ENCODE assay signal across 3 cellular contexts in the genomic region with DNA sequence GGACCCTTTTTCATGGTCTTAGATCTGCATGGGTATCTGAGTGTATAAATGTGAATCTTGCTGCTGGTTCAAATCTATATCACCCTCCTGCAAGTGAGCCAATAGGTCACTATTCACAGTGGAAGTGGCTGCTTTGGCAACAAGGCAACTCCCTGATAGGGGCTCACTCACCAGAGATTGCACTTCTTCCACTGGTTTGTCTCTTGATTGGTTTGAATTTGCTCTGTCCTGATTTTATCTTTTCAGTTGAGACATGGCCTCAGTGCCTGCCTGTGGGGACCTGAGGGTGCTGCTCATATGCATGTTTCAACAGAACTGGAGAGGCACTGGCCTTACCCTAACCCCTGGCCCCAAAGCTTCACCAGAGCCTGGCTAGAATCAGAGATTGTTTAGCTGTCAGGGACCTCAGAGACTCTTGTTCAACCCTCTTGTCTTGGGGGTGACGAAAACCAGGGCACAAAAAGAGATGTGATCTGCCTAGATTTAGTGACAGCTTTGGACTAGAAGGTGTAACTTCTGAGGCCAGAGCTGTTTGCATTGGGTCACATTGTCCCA.
TF ChIP-seq lines count a peak whose summit lies in the region.

No MANE protein-coding gene starts in this region.

TF ChIP-seq in SK-N-SH, 30 proteins besides CTCF, POLR2A, EP300 and RAD21:
- TF ChIP-seq, protein P1, sequence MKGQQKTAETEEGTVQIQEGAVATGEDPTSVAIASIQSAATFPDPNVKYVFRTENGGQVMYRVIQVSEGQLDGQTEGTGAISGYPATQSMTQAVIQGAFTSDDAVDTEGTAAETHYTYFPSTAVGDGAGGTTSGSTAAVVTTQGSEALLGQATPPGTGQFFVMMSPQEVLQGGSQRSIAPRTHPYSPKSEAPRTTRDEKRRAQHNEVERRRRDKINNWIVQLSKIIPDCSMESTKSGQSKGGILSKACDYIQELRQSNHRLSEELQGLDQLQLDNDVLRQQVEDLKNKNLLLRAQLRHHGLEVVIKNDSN (IDR thresholded peaks at IDR 0.05; ENCODE audit: borderline replicate concordance, low read depth) = no peak
- TF ChIP-seq TCF12 (IDR thresholded peaks at IDR 0.05) (no peak), RCOR1 (IDR thresholded peaks at IDR 0.05; ENCODE audit: low read length) (no peak), USF2 (IDR thresholded peaks at IDR 0.05; ENCODE audit: borderline replicate concordance, low read depth, low read length) (no peak), RFX5 (IDR thresholded peaks at IDR 0.05; ENCODE audit: low read length) (no peak), ELF1 (IDR thresholded peaks at IDR 0.05) (no peak), SMC3 (IDR thresholded peaks at IDR 0.05; ENCODE audit: low read depth, low read length) (no peak), REST (IDR thresholded peaks at IDR 0.05; ENCODE audit: low read depth, low read length) (no peak), MXI1 (IDR thresholded peaks at IDR 0.05; ENCODE audit: low read depth, low read length) (no peak)
- TF ChIP-seq, protein P2, sequence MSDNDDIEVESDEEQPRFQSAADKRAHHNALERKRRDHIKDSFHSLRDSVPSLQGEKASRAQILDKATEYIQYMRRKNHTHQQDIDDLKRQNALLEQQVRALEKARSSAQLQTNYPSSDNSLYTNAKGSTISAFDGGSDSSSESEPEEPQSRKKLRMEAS (IDR thresholded peaks at IDR 0.05; ENCODE audit: low read depth) = no peak

TF ChIP-seq in WTC11, 78 proteins besides CTCF, POLR2A, EP300 and RAD21:
- TF ChIP-seq GRHL2 (CRISPR knock-in tag; IDR thresholded peaks at IDR 0.05; ENCODE audit: insufficient replicate concordance, severe bottlenecking) (no peak), TP53 (CRISPR knock-in tag; IDR thresholded peaks at IDR 0.05) (no peak), ATF1 (CRISPR knock-in tag; IDR thresholded peaks at IDR 0.05) (no peak), FOXP4 (CRISPR knock-in tag; IDR thresholded peaks at IDR 0.05) (no peak), ZNF317 (CRISPR knock-in tag; IDR thresholded peaks at IDR 0.05; ENCODE audit: borderline replicate concordance, low read depth) (no peak), ZNF281 (CRISPR knock-in tag; IDR thresholded peaks at IDR 0.05) (no peak), ZNF232 (CRISPR knock-in tag; IDR thresholded peaks at IDR 0.05) (no peak), ZNF416 (CRISPR knock-in tag; IDR thresholded peaks at IDR 0.05) (no peak), MYBL2 (CRISPR knock-in tag; IDR thresholded peaks at IDR 0.05) (no peak), MXD4 (CRISPR knock-in tag; IDR thresholded peaks at IDR 0.05; ENCODE audit: borderline replicate concordance) (no peak), ERG (CRISPR knock-in tag; IDR thresholded peaks at IDR 0.05) (no peak)
- TF ChIP-seq, protein P2 (CRISPR knock-in tag; IDR thresholded peaks at IDR 0.05) = no peak
- TF ChIP-seq, protein P3, sequence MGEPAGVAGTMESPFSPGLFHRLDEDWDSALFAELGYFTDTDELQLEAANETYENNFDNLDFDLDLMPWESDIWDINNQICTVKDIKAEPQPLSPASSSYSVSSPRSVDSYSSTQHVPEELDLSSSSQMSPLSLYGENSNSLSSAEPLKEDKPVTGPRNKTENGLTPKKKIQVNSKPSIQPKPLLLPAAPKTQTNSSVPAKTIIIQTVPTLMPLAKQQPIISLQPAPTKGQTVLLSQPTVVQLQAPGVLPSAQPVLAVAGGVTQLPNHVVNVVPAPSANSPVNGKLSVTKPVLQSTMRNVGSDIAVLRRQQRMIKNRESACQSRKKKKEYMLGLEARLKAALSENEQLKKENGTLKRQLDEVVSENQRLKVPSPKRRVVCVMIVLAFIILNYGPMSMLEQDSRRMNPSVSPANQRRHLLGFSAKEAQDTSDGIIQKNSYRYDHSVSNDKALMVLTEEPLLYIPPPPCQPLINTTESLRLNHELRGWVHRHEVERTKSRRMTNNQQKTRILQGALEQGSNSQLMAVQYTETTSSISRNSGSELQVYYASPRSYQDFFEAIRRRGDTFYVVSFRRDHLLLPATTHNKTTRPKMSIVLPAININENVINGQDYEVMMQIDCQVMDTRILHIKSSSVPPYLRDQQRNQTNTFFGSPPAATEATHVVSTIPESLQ (CRISPR knock-in tag; IDR thresholded peaks at IDR 0.05) = no peak

TF ChIP-seq in GM23338, 12 proteins besides CTCF, POLR2A, EP300 and RAD21:
- no peak for TF ChIP-seq REST (IDR thresholded peaks at IDR 0.05; ENCODE audit: unreplicated experiment)
